11 cellular contexts compared by ENCODE assay signal in genomic region chr17:65104541-65104940, GRCh38.
"Had no signal": no experiment of that assay in that cellular context is flagged by ENCODE, and none has a peak within 500 bp of the region (broad histone marks: within the 10 kb centered on the region; RNA-seq: fewer than 3 reads in every experiment).

No MANE protein-coding gene starts in this region.

- H3K36me3 ChIP-seq: breast epithelium, left lung, WERI-Rb-1 had no signal

- H3K9me3 ChIP-seq: breast epithelium, left lung had no signal

- H3K27ac ChIP-seq: breast epithelium, left lung, WERI-Rb-1 had no signal

- H3K27me3 ChIP-seq: breast epithelium, left lung had no signal

- ATAC-seq: activated CD4-positive, alpha-beta T cell treated with anti-CD3 and anti-CD28 coated beads for 36 hours; activated T-cell treated with anti-CD3 and anti-CD28 coated beads, Interleukin-2, amount 50 U/mL, for 4 hours; effector memory CD8-positive, alpha-beta T cell; left lung; naive thymus-derived CD8-positive, alpha-beta T cell had no signal

- H3K4me3 ChIP-seq: breast epithelium, left lung had no signal

- DNase-seq: activated CD4-positive, alpha-beta memory T cell treated with anti-CD3 and anti-CD28 coated beads for 36 hours; activated CD4-positive, alpha-beta T cell treated with anti-CD3 and anti-CD28 coated beads for 36 hours; activated gamma-delta T cell treated with Interleukin-2 at 50 U/mL for 16 hours; activated naive CD8-positive, alpha-beta T cell treated with anti-CD3 and anti-CD28 coated beads for 36 hours; activated T-cell treated with anti-CD3 and anti-CD28 coated beads, Interleukin-2, amount 50 U/mL, for 4 hours; effector memory CD8-positive, alpha-beta T cell; left lung; naive thymus-derived CD8-positive, alpha-beta T cell; stimulated activated CD4-positive, alpha-beta T cell treated with anti-CD3 and anti-CD28 coated beads, Interleukin-1b, Interleukin-23, amount 100 ng/mL, for 48 hours; WERI-Rb-1 had no signal
